ENCODE assay signal across 9 cellular contexts in the genomic region with DNA sequence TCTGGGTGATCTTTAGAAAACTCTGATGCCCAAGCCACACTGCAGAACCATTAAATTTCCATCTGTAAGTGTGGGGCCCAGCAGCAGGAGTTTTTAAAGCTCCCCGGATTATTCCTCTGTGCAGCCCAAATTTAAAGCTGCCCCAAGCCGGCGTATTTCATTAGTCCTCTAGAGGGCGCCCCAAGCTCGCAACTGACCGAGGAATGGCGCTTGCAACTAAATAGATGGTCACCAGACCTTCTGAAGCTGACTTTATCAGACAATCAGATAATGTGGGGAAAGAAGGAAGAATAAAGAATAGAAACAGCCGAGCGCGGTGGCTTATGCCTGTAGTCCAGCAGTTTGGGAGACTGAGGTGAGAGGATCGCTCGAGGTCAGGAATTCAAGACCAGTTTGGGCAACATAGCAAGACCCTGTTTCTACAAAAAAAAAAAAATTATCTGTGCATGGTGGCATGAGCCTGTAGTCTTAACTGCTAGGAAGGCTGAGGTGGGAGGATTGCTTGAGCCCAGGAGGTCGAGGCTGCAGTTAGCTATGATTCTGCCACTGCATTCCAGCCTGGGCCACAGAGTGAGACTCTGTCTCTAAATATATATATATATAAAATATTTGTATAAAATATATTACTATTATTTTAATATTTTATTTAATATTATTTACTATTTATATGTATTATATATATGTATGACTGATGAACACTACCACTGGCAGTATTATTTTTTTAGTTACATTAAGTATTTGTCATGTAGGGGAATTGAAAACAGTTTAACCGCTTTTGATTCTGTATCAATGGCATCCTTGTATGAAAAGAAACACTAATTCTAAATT. TPM values are rescaled to one million over a fixed set of nuclear protein-coding genes. Genes with fewer than 3 reads are reported as not detected.
DNase-seq lines count a peak whose midpoint lies in the region; ATAC-seq, FAIRE-seq and TF ChIP-seq lines count a peak whose summit lies in the region.
"Had no signal": no experiment of that assay in that cellular context is flagged by ENCODE, and none has a peak within 500 bp of the region (broad histone marks: within the 10 kb centered on the region; RNA-seq: fewer than 3 reads in every experiment).

No MANE protein-coding gene starts in this region.

- H3K4me3 ChIP-seq in BJ (ENCODE audit: low read depth, low read length) (no peak overlapping the region), bronchial epithelial cell (ENCODE audit: low read depth, low read length) (no peak overlapping the region)

- TF ChIP-seq CTCF in BJ (IDR thresholded peaks at IDR 0.05; ENCODE audit: insufficient read depth, low read depth, low read length) (peak; percentile 91), bronchial epithelial cell (IDR thresholded peaks at IDR 0.05; ENCODE audit: insufficient read depth, low read length, severe bottlenecking) (peak; percentile 79)

- CTCF ChIA-PET in BJ (lab: Yijun Ruan, JAX) = interaction anchor here (0.6 to 14.5 kb wide), 37 partner anchors 9 to 645 kb away, joined by 3 to 338 read pairs (median 4); no protein-coding TSS in a partner anchor

- peak; percentile 76 for FAIRE-seq in GM19239 (lab: Jason Lieb, UNC)
- no peak for FAIRE-seq in bronchial epithelial cell (lab: Jason Lieb, UNC)

- H3K36me3 ChIP-seq in BJ (ENCODE audit: control insufficient read depth, insufficient read depth, low read length) = no peaks in the 10 kb centered on the region
- H3K36me3 ChIP-seq in bronchial epithelial cell (ENCODE audit: control insufficient read depth, insufficient read depth, low read length) = no peaks in the 10 kb centered on the region

- ATAC-seq in HG03571 (IDR thresholded peaks at IDR 0.05; ENCODE audit: unreplicated experiment) = no peak

- DNase-seq in BJ (ENCODE audit: low read depth) = no peak
- peak; percentile 19 for DNase-seq in GM19239 (ENCODE audit: insufficient read length, low spot score)
- peak; percentile 69 for DNase-seq in NCI-H1105 (lab: John Stamatoyannopoulos, UW)
- peak; percentile 44 for DNase-seq in T1000 (lab: John Stamatoyannopoulos, UW)
- DNase-seq in bronchial epithelial cell (ENCODE audit: low read depth) = peak; percentile 29
- peak; percentile 66 for DNase-seq in kidney tubule cell (ENCODE audit: low spot score)
- DNase-seq in stimulated activated CD8-positive, alpha-beta memory T cell treated with anti-CD3 and anti-CD28 coated beads, Interleukin-2, amount 100 ng/mL, for 48 hours (ENCODE audit: low read depth in 2 of 2) = peak; percentile 14 to 20

- POLR2A ChIA-PET in BJ (lab: Charles Lee) = no interaction called here

- peaks cover 2% of the 10 kb centered on the region for H3K27me3 ChIP-seq in BJ (ENCODE audit: control insufficient read depth, insufficient read depth, low read length)
- H3K27me3 ChIP-seq in bronchial epithelial cell (ENCODE audit: control insufficient read depth, insufficient read depth, low read length) = no peaks in the 10 kb centered on the region

RNA-seq across cellular contexts. Expression of a gene that starts 56.0 kb away (rescaled TPM):
- polyA plus RNA-seq in BJ (2011; rRNA removed) = not detected in 2 replicates
- polyA minus RNA-seq in BJ (2011; rRNA and poly(A)+ RNA removed) = not detected in 2 replicates
- total RNA-seq in bronchial epithelial cell = not detected in 2 replicates
- total RNA-seq: mononuclear cell had no signal
